ENCODE assay signal across 24 cellular contexts in genomic region chr12:109724321-109724892, GRCh38. TPM values are rescaled to one million over a fixed set of nuclear protein-coding genes. Genes with fewer than 3 reads are reported as not detected.
"Had no signal": no experiment of that assay in that cellular context is flagged by ENCODE, and none has a peak within 500 bp of the region (broad histone marks: within the 10 kb centered on the region; RNA-seq: fewer than 3 reads in every experiment).

No MANE protein-coding gene starts in this region.

- DNase-seq: activated CD4-positive, alpha-beta memory T cell treated with anti-CD3 and anti-CD28 coated beads for 36 hours; activated CD4-positive, alpha-beta T cell treated with anti-CD3 and anti-CD28 coated beads, Interleukin-2, amount 10 ng/mL, durations not matched to agents 24 days and 14 days; activated CD4-positive, CD25-positive, alpha-beta regulatory T cell treated with anti-CD3 and anti-CD28 coated beads, Interleukin-2, amount 50 U/mL, for 72 hours; activated CD8-positive, alpha-beta memory T cell treated with anti-CD3 and anti-CD28 coated beads, Interleukin-2, amount 50 U/mL, for 4 hours; activated gamma-delta T cell; activated naive CD4-positive, alpha-beta T cell treated with anti-CD3 and anti-CD28 coated beads, Interleukin-2, amount 10 ng/mL, durations not matched to agents 7 days and 5 days; activated naive CD8-positive, alpha-beta T cell treated with anti-CD3 and anti-CD28 coated beads, Interleukin-2, amount 10 ng/mL, durations not matched to agents 7 days and 5 days; activated T-cell treated with anti-CD3 and anti-CD28 coated beads, Interleukin-2, amount 50 U/mL, for 24 hours; brain microvascular endothelial cell; dermis blood vessel endothelial cell; effector CD8-positive, alpha-beta T cell; left ventricle myocardium superior; midbrain; occipital lobe; stimulated activated CD4-positive, alpha-beta T cell treated with anti-CD3 and anti-CD28 coated beads, Interleukin-15, amount 100 ng/mL, for 24 hours; stimulated activated naive CD4-positive, alpha-beta T cell treated with Interleukin-2 at 50 U/mL for 16 hours; upper lobe of left lung had no signal

- H3K27me3 ChIP-seq: ascending aorta, heart left ventricle, upper lobe of left lung had no signal

- H3K9me3 ChIP-seq: ascending aorta, heart left ventricle, upper lobe of left lung had no signal

- H3K4me3 ChIP-seq: heart left ventricle, SK-N-MC, upper lobe of left lung had no signal

- ATAC-seq: naive thymus-derived CD8-positive, alpha-beta T cell had no signal

- H3K27ac ChIP-seq: ascending aorta, brain microvascular endothelial cell, SK-N-MC had no signal

- FAIRE-seq: colon, endometrium had no signal

- H3K36me3 ChIP-seq: ascending aorta, brain microvascular endothelial cell, heart left ventricle, upper lobe of left lung had no signal

RNA-seq across cellular contexts. Expression of gene FAM222A, which starts 10.8 kb away (rescaled TPM):
- total RNA-seq: fibroblast of lung had no signal
